ENCODE assay signal across 28 cellular contexts in genomic region chr10:116538461-116538860, GRCh38. TPM values are rescaled to one million over a fixed set of nuclear protein-coding genes. Genes with fewer than 3 reads are reported as not detected.
DNase-seq lines count a peak whose midpoint lies in the region; ATAC-seq and TF ChIP-seq lines count a peak whose summit lies in the region.
"Had no signal": no experiment of that assay in that cellular context is flagged by ENCODE, and none has a peak within 500 bp of the region (broad histone marks: within the 10 kb centered on the region; RNA-seq: fewer than 3 reads in every experiment).

No MANE protein-coding gene starts in this region.

- H3K27ac ChIP-seq in naive thymus-derived CD4-positive, alpha-beta T cell (ENCODE audit: low read depth, low read length): no peak overlapping the region
- H3K27ac ChIP-seq: heart right ventricle, HL-60, ovary, SJSA1, spleen, VCaP had no signal

- CTCF ChIA-PET in naive thymus-derived CD4-positive, alpha-beta T cell (lab: Charles Lee): no interaction called here

- H3K4me3 ChIP-seq in astrocyte of the spinal cord (ENCODE audit: low read depth, low read length): no peak overlapping the region
- H3K4me3 ChIP-seq in naive thymus-derived CD4-positive, alpha-beta T cell (ENCODE audit: low read length): no peak overlapping the region
- H3K4me3 ChIP-seq: heart right ventricle, ovary, SJSA1, spleen had no signal

- POLR2A ChIA-PET in naive thymus-derived CD4-positive, alpha-beta T cell (lab: Charles Lee): no interaction called here

- peaks cover 0 to 10% (median 6%) of the 10 kb centered on the region in 11 donors for H3K9me3 Mint-ChIP-seq in naive thymus-derived CD4-positive, alpha-beta T cell
- peaks cover 4 to 5% of the 10 kb centered on the region in 2 donors for H3K9me3 Mint-ChIP-seq in activated naive CD4-positive, alpha-beta T cell treated with anti-CD3 and anti-CD28 coated beads, Interleukin-2, amount 50 U/mL, for 72 hours

- H3K27me3 ChIP-seq in naive thymus-derived CD4-positive, alpha-beta T cell (ENCODE audit: control insufficient read depth in 2 of 2, insufficient read depth in 2 of 2, low read length in 2 of 2): no peaks in the 10 kb centered on the region
- H3K27me3 ChIP-seq: ovary, SJSA1, spleen had no signal

- DNase-seq in Caki2 (ENCODE audit: low read depth) (peak; percentile 38), M059J (ENCODE audit: low read depth) (peak; percentile 73), astrocyte of the spinal cord (ENCODE audit: low read depth, low spot score) (peak; percentile 1), kidney tubule cell (ENCODE audit: low spot score) (peak; percentile 88), NCI-H1930 (lab: John Stamatoyannopoulos, UW) (no peak)
- no peak for DNase-seq in naive thymus-derived CD4-positive, alpha-beta T cell
- no peak for DNase-seq in activated naive CD4-positive, alpha-beta T cell treated with anti-CD3 and anti-CD28 coated beads, Interleukin-2, amount 50 U/mL, for 72 hours (ENCODE audit: low spot score in 2 of 2)
- DNase-seq: activated CD4-positive, alpha-beta T cell treated with anti-CD3 and anti-CD28 coated beads, Interleukin-2, amount 50 U/mL, for 4 hours; activated gamma-delta T cell; amniotic stem cell; C1 segment of cervical spinal cord; effector memory CD4-positive, alpha-beta T cell; H9; heart right ventricle; KG1; naive B cell; NCI-H1092; NCI-H2081; NCI-H524; ovary; spleen; substantia nigra; T-helper 2 cell had no signal

- H3K27ac Mint-ChIP-seq in naive thymus-derived CD4-positive, alpha-beta T cell: no peak overlapping the region
- H3K27ac Mint-ChIP-seq in activated naive CD4-positive, alpha-beta T cell treated with anti-CD3 and anti-CD28 coated beads, Interleukin-2, amount 50 U/mL, for 72 hours: no peak overlapping the region
- H3K27ac Mint-ChIP-seq: H9, naive B cell had no signal

- in situ Hi-C loops in Caki2 (cut with HindIII; ENCODE audit: low pct_unique_long_range_greater_than_20kb, low sequenced_read_pairs) (no loop called here), astrocyte of the spinal cord (cut with HindIII; ENCODE audit: low sequenced_read_pairs) (no loop called here)

- H3K36me3 Mint-ChIP-seq in naive thymus-derived CD4-positive, alpha-beta T cell: no peaks in the 10 kb centered on the region
- H3K36me3 Mint-ChIP-seq in activated naive CD4-positive, alpha-beta T cell treated with anti-CD3 and anti-CD28 coated beads, Interleukin-2, amount 50 U/mL, for 72 hours: no peaks in the 10 kb centered on the region
- H3K36me3 Mint-ChIP-seq: naive B cell had no signal

- no peak for TF ChIP-seq CTCF in astrocyte of the spinal cord (IDR thresholded peaks at IDR 0.05; ENCODE audit: low read depth, low read length)

- intact Hi-C loops in naive thymus-derived CD4-positive, alpha-beta T cell (cut with micrococcal nuclease): no loop called here

- H3K36me3 ChIP-seq in naive thymus-derived CD4-positive, alpha-beta T cell (ENCODE audit: control insufficient read depth in 2 of 3, insufficient read depth in 3 of 3, low read length in 3 of 3): no peaks in the 10 kb centered on the region
- H3K36me3 ChIP-seq: heart right ventricle, ovary, SJSA1, spleen had no signal

- no peaks in the 10 kb centered on the region for H3K4me1 Mint-ChIP-seq in naive thymus-derived CD4-positive, alpha-beta T cell
- H3K4me1 Mint-ChIP-seq: naive B cell had no signal

- peaks cover 0 to 29% (median 5%) of the 10 kb centered on the region in 5 donors for H3K27me3 Mint-ChIP-seq in naive thymus-derived CD4-positive, alpha-beta T cell

- ATAC-seq in naive thymus-derived CD4-positive, alpha-beta T cell: no peak
- ATAC-seq in HG03432 (IDR thresholded peaks at IDR 0.05; ENCODE audit: unreplicated experiment): no peak
- ATAC-seq in activated naive CD4-positive, alpha-beta T cell treated with anti-CD3 and anti-CD28 coated beads, Interleukin-2, amount 50 U/mL, for 72 hours: no peak
- ATAC-seq: heart right ventricle had no signal

- H3K9me3 ChIP-seq in naive thymus-derived CD4-positive, alpha-beta T cell (ENCODE audit: control insufficient read depth in 2 of 3, low read length in 3 of 3): no peaks in the 10 kb centered on the region
- H3K9me3 ChIP-seq: ovary, SJSA1 had no signal

- no peak overlapping the region for H3K4me3 Mint-ChIP-seq in naive thymus-derived CD4-positive, alpha-beta T cell
- H3K4me3 Mint-ChIP-seq: H9 had no signal

- H3K4me1 ChIP-seq in naive thymus-derived CD4-positive, alpha-beta T cell (ENCODE audit: control insufficient read depth in 2 of 2, insufficient read depth in 2 of 2, low read length in 2 of 2): no peaks in the 10 kb centered on the region
- H3K4me1 ChIP-seq: heart right ventricle, SJSA1, spleen had no signal

RNA-seq across cellular contexts. Expression of gene PNLIP, which starts 7.3 kb away (rescaled TPM):
- total RNA-seq in Caki2 (2014; rRNA removed; shearing (Covaris generic); ENCODE audit: low replicate concordance): not detected in 2 replicates
- total RNA-seq in M059J (2014; rRNA removed; shearing (Covaris generic)): not detected in 2 replicates
- total RNA-seq in naive thymus-derived CD4-positive, alpha-beta T cell: not detected
- not detected for polyA plus RNA-seq in naive thymus-derived CD4-positive, alpha-beta T cell
- total RNA-seq in activated naive CD4-positive, alpha-beta T cell treated with anti-CD3 and anti-CD28 coated beads, Interleukin-2, amount 50 U/mL, for 72 hours: not detected
- total RNA-seq: cerebellum, H9, SJSA1 had no signal

RNA-seq across cellular contexts. Expression of gene PNLIPRP1, which starts 52.3 kb away (rescaled TPM):
- total RNA-seq in Caki2 (2014; rRNA removed; shearing (Covaris generic); ENCODE audit: low replicate concordance): not detected in 2 replicates
- total RNA-seq in M059J (2014; rRNA removed; shearing (Covaris generic)): not detected in 2 replicates
- not detected for total RNA-seq in naive thymus-derived CD4-positive, alpha-beta T cell
- not detected for polyA plus RNA-seq in naive thymus-derived CD4-positive, alpha-beta T cell
- total RNA-seq in activated naive CD4-positive, alpha-beta T cell treated with anti-CD3 and anti-CD28 coated beads, Interleukin-2, amount 50 U/mL, for 72 hours: not detected
- total RNA-seq: cerebellum, H9, SJSA1 had no signal
- polyA plus RNA-seq: ovary had no signal

Comparison
In these comparisons a context has a peak if more than half of its experiments do, and no peak if none do; other contexts are left out.
1. DNase-seq: peak in Caki2 (single experiment), M059J (single experiment), astrocyte of the spinal cord (single experiment) and kidney tubule cell (single experiment); none in naive thymus-derived CD4-positive, alpha-beta T cell (0 of 9), NCI-H1930 (0 of 2) and activated naive CD4-positive, alpha-beta T cell treated with anti-CD3 and anti-CD28 coated beads, Interleukin-2, amount 50 U/mL, for 72 hours (0 of 2).